In genomic region chr19:6232567-6232966, GRCh38 we compare ENCODE assay signal across 14 cellular contexts. TPM values are rescaled to one million over a fixed set of nuclear protein-coding genes. Genes with fewer than 3 reads are reported as not detected.
DNase-seq lines count a peak whose midpoint lies in the region; ATAC-seq and TF ChIP-seq lines count a peak whose summit lies in the region.
"Had no signal": no experiment of that assay in that cellular context is flagged by ENCODE, and none has a peak within 500 bp of the region (broad histone marks: within the 10 kb centered on the region; RNA-seq: fewer than 3 reads in every experiment).

No MANE protein-coding gene starts in this region.

- POLR2A ChIA-PET in AG04450 (lab: Yijun Ruan, JAX): interaction anchor here (0.6 kb wide), 1 partner anchor 46 kb away, joined by 3 read pairs; no protein-coding TSS in a partner anchor
- POLR2A ChIA-PET in activated CD4-positive, alpha-beta T cell treated with anti-CD3 and anti-CD28 coated beads, Interleukin-2, amount 10 ng/mL, durations not matched to agents 7 days and 5 days (lab: Charles Lee): no interaction called here

- no peak overlapping the region for H4K91ac ChIP-seq in mesenchymal stem cell (ENCODE audit: low read length)

- TF ChIP-seq CTCF in AG04450 (IDR thresholded peaks at IDR 0.05; ENCODE audit: low read depth, low read length) (no peak), chondrocyte (IDR thresholded peaks at IDR 0.05) (no peak)

- CTCF ChIA-PET in AG04450 (lab: Charles Lee): interaction anchor here (2.8 kb wide), 1 partner anchor 14 kb away, joined by 26 read pairs; no protein-coding TSS in a partner anchor
- CTCF ChIA-PET in activated CD4-positive, alpha-beta T cell treated with anti-CD3 and anti-CD28 coated beads, Interleukin-2, amount 10 ng/mL, durations not matched to agents 7 days and 5 days (lab: Charles Lee): interaction anchor here (1.4 kb wide), 1 partner anchor 14 kb away, joined by 4 read pairs; no protein-coding TSS in a partner anchor

- H3K4ac ChIP-seq in mesenchymal stem cell (ENCODE audit: low read depth in 1 of 2, low read length in 2 of 2): peak overlapping the region in 1 of 2 experiments; percentile 27

- H3K4me3 ChIP-seq in AG04450 (ENCODE audit: low read depth, low read length) (no peak overlapping the region; the same call in 1 of the 2 replicates), mesenchymal stem cell (ENCODE audit: insufficient read depth in 1 of 2, low read depth in 1 of 2, low read length in 2 of 2) (peak overlapping the region in 1 of 2 experiments; percentile 43)
- H3K4me3 ChIP-seq: HAP-1, SK-N-MC had no signal

- H2BK12ac ChIP-seq in mesenchymal stem cell (ENCODE audit: low read length in 2 of 2): peak overlapping the region in 1 of 2 experiments; percentile 0

- H3K4me2 ChIP-seq in mesenchymal stem cell (ENCODE audit: low read length, poor library complexity, severe bottlenecking): peak overlapping the region; percentile 6

- H3K27ac ChIP-seq in AG04450 (ENCODE audit: low read depth, low read length) (peak overlapping the region; percentile 93), mesenchymal stem cell (ENCODE audit: low read length, poor library complexity, severe bottlenecking) (peak overlapping the region; percentile 73)
- H3K27ac ChIP-seq: SK-N-MC had no signal

- H2BK15ac ChIP-seq in mesenchymal stem cell (ENCODE audit: low read depth, poor library complexity, severe bottlenecking): no peak overlapping the region

- peaks cover 13 to 55% of the 10 kb centered on the region in 2 experiments for H3K36me3 ChIP-seq in mesenchymal stem cell (ENCODE audit: control insufficient read depth in 1 of 2, insufficient read depth in 2 of 2, low read depth in 1 of 2, low read length in 2 of 2)

- peaks cover 6% of the 10 kb centered on the region for H3K36me3 Mint-ChIP-seq in chondrocyte (ENCODE audit: low read depth)
- peaks cover 8% of the 10 kb centered on the region for H3K36me3 Mint-ChIP-seq in activated CD4-positive, alpha-beta T cell treated with anti-CD3 and anti-CD28 coated beads, Interleukin-2, amount 10 ng/mL, durations not matched to agents 7 days and 5 days (ENCODE audit: low read depth)

- no peak overlapping the region for H2AFZ ChIP-seq in mesenchymal stem cell (ENCODE audit: low read depth, low read length)

- DNase-seq in AG04450 (ENCODE audit: low read depth, low spot score) (peak; percentile 66), M059J (ENCODE audit: low read depth) (peak; percentile 87), chondrocyte (ENCODE audit: low spot score) (no peak), mesenchymal stem cell (peak; percentile 62), SK-N-DZ (ENCODE audit: low spot score) (no peak), epidermal melanocyte (ENCODE audit: insufficient read length, low spot score) (no peak)
- DNase-seq in activated CD4-positive, alpha-beta T cell treated with anti-CD3 and anti-CD28 coated beads, Interleukin-2, amount 10 ng/mL, durations not matched to agents 7 days and 5 days: no peak
- DNase-seq: activated CD8-positive, alpha-beta memory T cell treated with anti-CD3 and anti-CD28 coated beads, Interleukin-2, amount 50 U/mL, for 48 hours; NCI-H2171 treated with DMSO at 0.1 percent for 48 hours; stimulated activated naive CD8-positive, alpha-beta T cell treated with anti-CD3 and anti-CD28 coated beads, Interleukin-15, amount 100 ng/mL, for 72 hours had no signal

- no peak overlapping the region for H2BK120ac ChIP-seq in mesenchymal stem cell (ENCODE audit: low read depth, low read length)

- no peaks in the 10 kb centered on the region for H3K27me3 ChIP-seq in AG04450 (ENCODE audit: control insufficient read depth, insufficient read depth, low read length)
- H3K27me3 ChIP-seq in mesenchymal stem cell (ENCODE audit: control insufficient read depth in 1 of 2, insufficient read depth in 1 of 2, low read length in 2 of 2): no peaks in the 10 kb centered on the region

- no peaks in the 10 kb centered on the region for H3K27me3 Mint-ChIP-seq in chondrocyte (ENCODE audit: low read depth)
- H3K27me3 Mint-ChIP-seq in activated CD4-positive, alpha-beta T cell treated with anti-CD3 and anti-CD28 coated beads, Interleukin-2, amount 10 ng/mL, durations not matched to agents 7 days and 5 days: no peaks in the 10 kb centered on the region
- H3K27me3 Mint-ChIP-seq: CD4-positive, alpha-beta memory T cell; stimulated activated naive CD8-positive, alpha-beta T cell treated with anti-CD3 and anti-CD28 coated beads, Interleukin-15, amount 100 ng/mL, for 72 hours had no signal

- WGBS in mesenchymal stem cell: 35% methylated on average over 9 of the region's 9 CpGs

- H3K27ac Mint-ChIP-seq in chondrocyte (ENCODE audit: unreplicated experiment): peak overlapping the region; percentile 89
- H3K27ac Mint-ChIP-seq in activated CD4-positive, alpha-beta T cell treated with anti-CD3 and anti-CD28 coated beads, Interleukin-2, amount 10 ng/mL, durations not matched to agents 7 days and 5 days: no peak overlapping the region

- peaks cover 61% of the 10 kb centered on the region for H3K79me1 ChIP-seq in mesenchymal stem cell (replicated peaks; ENCODE audit: low read length, poor library complexity, severe bottlenecking)

- H3K4me3 Mint-ChIP-seq in chondrocyte (ENCODE audit: unreplicated experiment): peak overlapping the region; percentile 7
- H3K4me3 Mint-ChIP-seq in activated CD4-positive, alpha-beta T cell treated with anti-CD3 and anti-CD28 coated beads, Interleukin-2, amount 10 ng/mL, durations not matched to agents 7 days and 5 days: no peak overlapping the region
- H3K4me3 Mint-ChIP-seq: CD4-positive, alpha-beta memory T cell; stimulated activated naive CD8-positive, alpha-beta T cell treated with anti-CD3 and anti-CD28 coated beads, Interleukin-15, amount 100 ng/mL, for 72 hours had no signal

- H2BK5ac ChIP-seq in mesenchymal stem cell (ENCODE audit: low read depth, low read length, poor library complexity, severe bottlenecking): no peak overlapping the region

- no peak overlapping the region for H3K14ac ChIP-seq in mesenchymal stem cell (ENCODE audit: low read length in 2 of 2)

- peaks cover 41% of the 10 kb centered on the region for H3K4me1 Mint-ChIP-seq in chondrocyte (ENCODE audit: low read depth)
- H3K4me1 Mint-ChIP-seq in activated CD4-positive, alpha-beta T cell treated with anti-CD3 and anti-CD28 coated beads, Interleukin-2, amount 10 ng/mL, durations not matched to agents 7 days and 5 days: peaks cover 12% of the 10 kb centered on the region

- no peaks in the 10 kb centered on the region for H3K9me3 Mint-ChIP-seq in chondrocyte (ENCODE audit: low read depth)
- H3K9me3 Mint-ChIP-seq in activated CD4-positive, alpha-beta T cell treated with anti-CD3 and anti-CD28 coated beads, Interleukin-2, amount 10 ng/mL, durations not matched to agents 7 days and 5 days: no peaks in the 10 kb centered on the region
- H3K9me3 Mint-ChIP-seq: CD4-positive, alpha-beta memory T cell; stimulated activated naive CD8-positive, alpha-beta T cell treated with anti-CD3 and anti-CD28 coated beads, Interleukin-15, amount 100 ng/mL, for 72 hours had no signal

- no peak overlapping the region for H2AK5ac ChIP-seq in mesenchymal stem cell (ENCODE audit: low read length, severe bottlenecking)

- peaks cover 58% of the 10 kb centered on the region for H3K4me1 ChIP-seq in mesenchymal stem cell (ENCODE audit: control insufficient read depth, insufficient read depth, low read depth, low read length)
- H3K4me1 ChIP-seq: HAP-1 had no signal

- peak overlapping the region in 1 of 2 experiments; percentile 2 for H3K23ac ChIP-seq in mesenchymal stem cell (ENCODE audit: low read length in 2 of 2)

- H4K8ac ChIP-seq in mesenchymal stem cell (ENCODE audit: low read length): no peak overlapping the region

- no peak for ATAC-seq in HG03571 (IDR thresholded peaks at IDR 0.05; ENCODE audit: unreplicated experiment)
- ATAC-seq: stimulated activated naive CD8-positive, alpha-beta T cell treated with anti-CD3 and anti-CD28 coated beads, Interleukin-15, amount 100 ng/mL, for 72 hours had no signal

- H3K9me3 ChIP-seq in AG04450 (ENCODE audit: control insufficient read depth, insufficient read depth, low read length): no peaks in the 10 kb centered on the region; the same call in 1 of the 2 replicates
- no peaks in the 10 kb centered on the region for H3K9me3 ChIP-seq in mesenchymal stem cell (ENCODE audit: control insufficient read depth, low read length)
- H3K9me3 ChIP-seq: HAP-1 had no signal

- H3K18ac ChIP-seq in mesenchymal stem cell (ENCODE audit: low read depth in 1 of 2, low read length in 2 of 2): no peak overlapping the region

- H3K9ac ChIP-seq in mesenchymal stem cell (ENCODE audit: low read length): peak overlapping the region; percentile 51

RNA-seq across cellular contexts. Expression of gene MLLT1, which starts 47.2 kb away (rescaled TPM):
- polyA plus RNA-seq in AG04450 (2011; rRNA removed): 12.3 and 15.3 TPM in 2 replicates
- polyA minus RNA-seq in AG04450 (2011; rRNA and poly(A)+ RNA removed): 17.5 and 18.0 TPM in 2 replicates
- total RNA-seq in M059J (2014; rRNA removed; shearing (Covaris generic)): 15.2 and 22.6 TPM in 2 replicates
- total RNA-seq in chondrocyte: 57.7 to 61.2 TPM (median 60.9 TPM) in 3 replicates
- polyA plus RNA-seq in mesenchymal stem cell (2013, experiment 1 of 2): 49.5 TPM
- polyA plus RNA-seq in mesenchymal stem cell (2013, experiment 2 of 2): 48.1 TPM
- total RNA-seq in activated CD4-positive, alpha-beta T cell treated with anti-CD3 and anti-CD28 coated beads, Interleukin-2, amount 10 ng/mL, durations not matched to agents 7 days and 5 days: 10 to 100 TPM; 38.4 to 46.5 TPM
- 19.5 and 20.8 TPM in 2 replicates for polyA plus RNA-seq in SK-N-DZ (2014; cell fraction: cytosol; rRNA removed)
- 29.7 and 33.5 TPM in 2 replicates for polyA plus RNA-seq in SK-N-DZ (2014; cell fraction: nucleus; rRNA removed)

Comparison
In these comparisons a context has a peak if more than half of its experiments do, and no peak if none do; other contexts are left out.
1. DNase-seq: peak in AG04450 (single experiment), M059J (single experiment) and mesenchymal stem cell (single experiment); none in chondrocyte (single experiment), activated CD4-positive, alpha-beta T cell treated with anti-CD3 and anti-CD28 coated beads, Interleukin-2, amount 10 ng/mL, durations not matched to agents 7 days and 5 days (single experiment), SK-N-DZ (single experiment) and epidermal melanocyte (single experiment).